1 cellular context compared by ENCODE assay signal in the genomic region with DNA sequence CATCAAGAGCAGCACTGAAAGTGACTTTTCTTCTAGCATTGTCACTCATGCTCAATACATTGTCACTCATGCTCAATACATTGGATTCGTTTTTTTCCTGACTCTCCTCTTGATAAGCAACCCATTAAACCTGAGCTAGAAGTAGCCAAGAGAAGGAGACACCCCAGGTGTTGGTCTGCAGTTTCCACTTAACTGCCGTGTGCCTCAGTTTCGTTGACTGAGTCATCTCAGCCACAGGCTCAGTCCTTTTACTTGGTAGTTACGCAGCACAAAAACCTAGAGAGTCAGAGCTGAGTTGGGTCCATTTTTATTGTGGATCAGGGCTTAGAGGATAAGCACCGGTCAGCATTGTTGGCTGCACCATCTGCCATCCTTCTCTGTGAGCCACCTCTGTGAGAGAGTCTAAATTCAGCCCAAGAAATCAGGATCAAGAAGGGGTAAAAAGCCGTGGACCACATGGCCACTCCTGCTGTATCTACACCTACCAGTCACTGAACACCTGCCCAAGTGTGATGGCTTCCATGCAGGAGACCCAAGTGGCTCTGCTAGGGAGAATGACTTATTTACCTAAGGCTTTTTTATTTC.
TF ChIP-seq lines count a peak whose summit lies in the region.

No MANE protein-coding gene starts in this region.

TF ChIP-seq in neural cell, 6 proteins besides CTCF, POLR2A, EP300 and RAD21:
- TF ChIP-seq, protein P1, sequence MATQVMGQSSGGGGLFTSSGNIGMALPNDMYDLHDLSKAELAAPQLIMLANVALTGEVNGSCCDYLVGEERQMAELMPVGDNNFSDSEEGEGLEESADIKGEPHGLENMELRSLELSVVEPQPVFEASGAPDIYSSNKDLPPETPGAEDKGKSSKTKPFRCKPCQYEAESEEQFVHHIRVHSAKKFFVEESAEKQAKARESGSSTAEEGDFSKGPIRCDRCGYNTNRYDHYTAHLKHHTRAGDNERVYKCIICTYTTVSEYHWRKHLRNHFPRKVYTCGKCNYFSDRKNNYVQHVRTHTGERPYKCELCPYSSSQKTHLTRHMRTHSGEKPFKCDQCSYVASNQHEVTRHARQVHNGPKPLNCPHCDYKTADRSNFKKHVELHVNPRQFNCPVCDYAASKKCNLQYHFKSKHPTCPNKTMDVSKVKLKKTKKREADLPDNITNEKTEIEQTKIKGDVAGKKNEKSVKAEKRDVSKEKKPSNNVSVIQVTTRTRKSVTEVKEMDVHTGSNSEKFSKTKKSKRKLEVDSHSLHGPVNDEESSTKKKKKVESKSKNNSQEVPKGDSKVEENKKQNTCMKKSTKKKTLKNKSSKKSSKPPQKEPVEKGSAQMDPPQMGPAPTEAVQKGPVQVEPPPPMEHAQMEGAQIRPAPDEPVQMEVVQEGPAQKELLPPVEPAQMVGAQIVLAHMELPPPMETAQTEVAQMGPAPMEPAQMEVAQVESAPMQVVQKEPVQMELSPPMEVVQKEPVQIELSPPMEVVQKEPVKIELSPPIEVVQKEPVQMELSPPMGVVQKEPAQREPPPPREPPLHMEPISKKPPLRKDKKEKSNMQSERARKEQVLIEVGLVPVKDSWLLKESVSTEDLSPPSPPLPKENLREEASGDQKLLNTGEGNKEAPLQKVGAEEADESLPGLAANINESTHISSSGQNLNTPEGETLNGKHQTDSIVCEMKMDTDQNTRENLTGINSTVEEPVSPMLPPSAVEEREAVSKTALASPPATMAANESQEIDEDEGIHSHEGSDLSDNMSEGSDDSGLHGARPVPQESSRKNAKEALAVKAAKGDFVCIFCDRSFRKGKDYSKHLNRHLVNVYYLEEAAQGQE (IDR thresholded peaks at IDR 0.05; ENCODE audit: borderline replicate concordance), result no peak
- TF ChIP-seq POLR2AphosphoS5 (IDR thresholded peaks at IDR 0.05), result peak; percentile 4
